Comparison of ENCODE assay signal across 1 cellular context in genomic region chr3:169822091-169822490, GRCh38.
TF ChIP-seq lines count a peak whose summit lies in the region.

No MANE protein-coding gene starts in this region.

TF ChIP-seq in GM23338, 12 proteins besides CTCF, POLR2A, EP300 and RAD21 (continued from another document):
- TF ChIP-seq ZNF462 (CRISPR knock-in tag; IDR thresholded peaks at IDR 0.05) (no peak), EZH2 (IDR thresholded peaks at IDR 0.05; ENCODE audit: low read depth, unreplicated experiment) (no peak)
